In genomic region chr15:101652783-101653430, GRCh38 we compare ENCODE assay signal across 8 cellular contexts. TPM values are rescaled to one million over a fixed set of nuclear protein-coding genes. Genes with fewer than 3 reads are reported as not detected.
A peak's percentile ranks its signal among the peaks of the same experiment; 100 is the strongest.
DNase-seq lines count a peak whose midpoint lies in the region; ATAC-seq and TF ChIP-seq lines count a peak whose summit lies in the region.

No MANE protein-coding gene starts in this region.

- H3K9me3 ChIP-seq in duodenal mucosa (ENCODE audit: control insufficient read depth in 1 of 2, low read length in 2 of 2) = no peaks in the 10 kb centered on the region
- no peaks in the 10 kb centered on the region for H3K9me3 ChIP-seq in mucosa of descending colon

- WGBS in urinary bladder = 31% methylated on average over 42 of the region's 42 CpGs

- peak; percentile 39 for DNase-seq in RWPE1 (ENCODE audit: low spot score)
- peak in 2 of 3 donors; percentile 23 to 55 for DNase-seq in mucosa of descending colon
- no peak for DNase-seq in epidermal melanocyte (ENCODE audit: insufficient read length, low spot score)
- DNase-seq in occipital lobe (lab: John Stamatoyannopoulos, UW) = no peak

- H3K9ac ChIP-seq in duodenal mucosa (ENCODE audit: low read depth in 1 of 2, low read length in 2 of 2) = peak overlapping the region; percentile 96 to 97

- intact Hi-C loops in mucosa of descending colon (cut with DNase I, micrococcal nuclease) = no loop called here

- POLR2A ChIA-PET in RWPE1 (lab: Yijun Ruan, JAX; ENCODE audit: low non-redundant PET) = interaction anchor here (0.6 kb wide), 1 partner anchor 540 kb away, joined by 3 read pairs; no protein-coding TSS in a partner anchor

- H3K27ac ChIP-seq in RWPE1 = peak overlapping the region; percentile 97
- H3K27ac ChIP-seq in duodenal mucosa (ENCODE audit: low read depth, low read length) = peak overlapping the region; percentile 95
- H3K27ac ChIP-seq in urinary bladder (ENCODE audit: low read depth) = peak overlapping the region; percentile 96

- H3K4me3 ChIP-seq in duodenal mucosa (ENCODE audit: low read depth in 1 of 2, low read length in 2 of 2) (peak overlapping the region; percentile 96 to 97), mucosa of descending colon (peak overlapping the region; percentile 69), urinary bladder (ENCODE audit: low read depth, low read length) (peak overlapping the region; percentile 88)

- no peaks in the 10 kb centered on the region for H3K27me3 ChIP-seq in duodenal mucosa (ENCODE audit: control insufficient read depth in 1 of 2, insufficient read depth in 2 of 2, low read length in 2 of 2)

- H3K4me1 ChIP-seq in duodenal mucosa (ENCODE audit: control insufficient read depth in 1 of 2, insufficient read depth in 2 of 2, low read length in 2 of 2) = peaks cover 23% of the 10 kb centered on the region in 2 donors
- H3K4me1 ChIP-seq in mucosa of descending colon (ENCODE audit: low read depth) = peaks cover 22% of the 10 kb centered on the region
- H3K4me1 ChIP-seq in urinary bladder (ENCODE audit: insufficient read depth) = no peaks in the 10 kb centered on the region

- peak; percentile 14 for ATAC-seq in GM19455 (IDR thresholded peaks at IDR 0.05; ENCODE audit: unreplicated experiment)
- ATAC-seq in mucosa of descending colon = peak; percentile 49
- no peak for ATAC-seq in GM21528 (IDR thresholded peaks at IDR 0.05; ENCODE audit: low FRiP score, unreplicated experiment)

- no peak for TF ChIP-seq CTCF in RWPE1 (conservative IDR thresholded peaks at IDR 0.05; ENCODE audit: low read depth)
- no peak for TF ChIP-seq CTCF in mucosa of descending colon (IDR thresholded peaks at IDR 0.05)

- H3K36me3 ChIP-seq in duodenal mucosa (ENCODE audit: control insufficient read depth in 1 of 2, insufficient read depth in 2 of 2, low read length in 2 of 2) (peaks cover 12% of the 10 kb centered on the region in 2 donors), mucosa of descending colon (ENCODE audit: low read depth) (no peaks in the 10 kb centered on the region), urinary bladder (ENCODE audit: insufficient read depth) (peaks cover 3% of the 10 kb centered on the region)

- CTCF ChIA-PET in RWPE1 (lab: Yijun Ruan, JAX) = interaction anchor here (0.6 to 0.8 kb wide), 3 partner anchors 11 to 1998 kb away, joined by 3 read pairs; no protein-coding TSS in a partner anchor

RNA-seq across cellular contexts. Expression of gene TM2D3, which starts 0.7 kb away (rescaled TPM):
- total RNA-seq in mucosa of descending colon (10 to 100 TPM; 30.9 to 54.0 (median 35.8) TPM), urinary bladder (57.0 TPM), occipital lobe (85.3 TPM)
- polyA plus RNA-seq in urinary bladder = 52.0 TPM

Comparison
In these comparisons a context has a peak if more than half of its experiments do, and no peak if none do; other contexts are left out.
1. DNase-seq: peak in RWPE1 (single experiment) and mucosa of descending colon (2 of 3); none in epidermal melanocyte (single experiment) and occipital lobe (single experiment).
2. Peak in every context shown above with its lines, with median percentiles within 50 percentile points of each other: H3K27ac ChIP-seq and H3K4me3 ChIP-seq.